Comparison of ENCODE assay signal across 9 cellular contexts in genomic region chr10:69362471-69362954, GRCh38. TPM values are rescaled to one million over a fixed set of nuclear protein-coding genes. Genes with fewer than 3 reads are reported as not detected.
DNase-seq lines count a peak whose midpoint lies in the region; ATAC-seq and TF ChIP-seq lines count a peak whose summit lies in the region.
"Had no signal": no experiment of that assay in that cellular context is flagged by ENCODE, and none has a peak within 500 bp of the region (broad histone marks: within the 10 kb centered on the region; RNA-seq: fewer than 3 reads in every experiment).

No MANE protein-coding gene starts in this region.

- peaks cover 36% of the 10 kb centered on the region for H3K36me3 Mint-ChIP-seq in activated CD4-positive, alpha-beta T cell treated with anti-CD3 and anti-CD28 coated beads, Interleukin-2, amount 10 ng/mL, durations not matched to agents 24 days and 14 days (ENCODE audit: low read depth)
- H3K36me3 Mint-ChIP-seq in activated CD4-positive, alpha-beta T cell treated with anti-CD3 and anti-CD28 coated beads for 36 hours (ENCODE audit: low read depth), result peaks cover 45% of the 10 kb centered on the region
- peaks cover 54% of the 10 kb centered on the region for H3K36me3 Mint-ChIP-seq in activated CD8-positive, alpha-beta T cell treated with anti-CD3 and anti-CD28 coated beads for 36 hours (ENCODE audit: low read depth)

- no peaks in the 10 kb centered on the region for H3K27me3 Mint-ChIP-seq in activated CD4-positive, alpha-beta T cell treated with anti-CD3 and anti-CD28 coated beads, Interleukin-2, amount 10 ng/mL, durations not matched to agents 24 days and 14 days
- no peaks in the 10 kb centered on the region for H3K27me3 Mint-ChIP-seq in activated CD4-positive, alpha-beta T cell treated with anti-CD3 and anti-CD28 coated beads for 36 hours
- H3K27me3 Mint-ChIP-seq in activated CD8-positive, alpha-beta T cell treated with anti-CD3 and anti-CD28 coated beads for 36 hours, result no peaks in the 10 kb centered on the region

- 78% methylated on average over 13 of the region's 13 CpGs for WGBS in thymus

- intact Hi-C loops in activated CD4-positive, alpha-beta T cell treated with anti-CD3 and anti-CD28 coated beads, Interleukin-2, amount 10 ng/mL, durations not matched to agents 24 days and 14 days (cut with micrococcal nuclease), result no loop called here
- intact Hi-C loops in activated CD4-positive, alpha-beta T cell treated with anti-CD3 and anti-CD28 coated beads for 36 hours (cut with DNase I, micrococcal nuclease), result loop anchor here in 1 of 2 experiments (5.0 kb wide), 1 partner anchor 40 kb away; no protein-coding TSS in a partner anchor
- intact Hi-C loops in activated CD8-positive, alpha-beta T cell treated with anti-CD3 and anti-CD28 coated beads for 36 hours (cut with micrococcal nuclease), result no loop called here
- intact Hi-C loops in cardiac septum (cut with DNase I), result no loop called here

- CTCF ChIA-PET in activated CD4-positive, alpha-beta T cell treated with anti-CD3 and anti-CD28 coated beads for 36 hours (lab: Charles Lee), result interaction anchor here (1.9 kb wide), 1 partner anchor 9 kb away, joined by 4 read pairs; no protein-coding TSS in a partner anchor
- CTCF ChIA-PET in activated CD8-positive, alpha-beta T cell treated with anti-CD3 and anti-CD28 coated beads for 36 hours (lab: Charles Lee), result interaction anchor here (0.9 to 1.4 kb wide), 2 partner anchors 9 to 23 kb away, joined by 3 read pairs; no protein-coding TSS in a partner anchor

- POLR2A ChIA-PET in activated CD4-positive, alpha-beta T cell treated with anti-CD3 and anti-CD28 coated beads for 36 hours (lab: Charles Lee), result no interaction called here
- POLR2A ChIA-PET in activated CD8-positive, alpha-beta T cell treated with anti-CD3 and anti-CD28 coated beads for 36 hours (lab: Charles Lee), result no interaction called here

- no peaks in the 10 kb centered on the region for H3K9me3 ChIP-seq in thymus (ENCODE audit: control insufficient read depth)

- no peaks in the 10 kb centered on the region for H3K27me3 ChIP-seq in thymus (ENCODE audit: control insufficient read depth, insufficient read depth)

- no peaks in the 10 kb centered on the region for H3K9me3 Mint-ChIP-seq in activated CD4-positive, alpha-beta T cell treated with anti-CD3 and anti-CD28 coated beads, Interleukin-2, amount 10 ng/mL, durations not matched to agents 24 days and 14 days
- no peaks in the 10 kb centered on the region for H3K9me3 Mint-ChIP-seq in activated CD4-positive, alpha-beta T cell treated with anti-CD3 and anti-CD28 coated beads for 36 hours (ENCODE audit: low read depth)
- H3K9me3 Mint-ChIP-seq in activated CD8-positive, alpha-beta T cell treated with anti-CD3 and anti-CD28 coated beads for 36 hours, result no peaks in the 10 kb centered on the region

- H3K27ac ChIP-seq in thymus (ENCODE audit: low read depth), result peak overlapping the region; percentile 5

- peaks cover 52% of the 10 kb centered on the region for H3K36me3 ChIP-seq in thymus (ENCODE audit: control insufficient read depth, insufficient read depth)

- H3K4me3 ChIP-seq in thymus (ENCODE audit: low read length), result no peak overlapping the region
- H3K4me3 ChIP-seq: skin epidermis had no signal

- H3K4me3 Mint-ChIP-seq in activated CD4-positive, alpha-beta T cell treated with anti-CD3 and anti-CD28 coated beads, Interleukin-2, amount 10 ng/mL, durations not matched to agents 24 days and 14 days, result no peak overlapping the region
- H3K4me3 Mint-ChIP-seq in activated CD4-positive, alpha-beta T cell treated with anti-CD3 and anti-CD28 coated beads for 36 hours, result no peak overlapping the region
- no peak overlapping the region for H3K4me3 Mint-ChIP-seq in activated CD8-positive, alpha-beta T cell treated with anti-CD3 and anti-CD28 coated beads for 36 hours

- ATAC-seq in activated CD4-positive, alpha-beta T cell treated with anti-CD3 and anti-CD28 coated beads for 36 hours, result no peak
- ATAC-seq in activated CD8-positive, alpha-beta T cell treated with anti-CD3 and anti-CD28 coated beads for 36 hours, result no peak

- H3K4me1 ChIP-seq in thymus (ENCODE audit: control insufficient read depth, insufficient read depth, low read length), result peaks cover 46% of the 10 kb centered on the region

- peaks cover 51% of the 10 kb centered on the region for H3K4me1 Mint-ChIP-seq in activated CD4-positive, alpha-beta T cell treated with anti-CD3 and anti-CD28 coated beads, Interleukin-2, amount 10 ng/mL, durations not matched to agents 24 days and 14 days
- H3K4me1 Mint-ChIP-seq in activated CD4-positive, alpha-beta T cell treated with anti-CD3 and anti-CD28 coated beads for 36 hours, result peaks cover 57% of the 10 kb centered on the region
- H3K4me1 Mint-ChIP-seq in activated CD8-positive, alpha-beta T cell treated with anti-CD3 and anti-CD28 coated beads for 36 hours (ENCODE audit: low read depth), result peaks cover 37% of the 10 kb centered on the region

- H3K27ac Mint-ChIP-seq in activated CD4-positive, alpha-beta T cell treated with anti-CD3 and anti-CD28 coated beads, Interleukin-2, amount 10 ng/mL, durations not matched to agents 24 days and 14 days, result no peak overlapping the region
- no peak overlapping the region for H3K27ac Mint-ChIP-seq in activated CD4-positive, alpha-beta T cell treated with anti-CD3 and anti-CD28 coated beads for 36 hours
- peak overlapping the region; percentile 5 for H3K27ac Mint-ChIP-seq in activated CD8-positive, alpha-beta T cell treated with anti-CD3 and anti-CD28 coated beads for 36 hours

- DNase-seq in activated CD4-positive, alpha-beta T cell treated with anti-CD3 and anti-CD28 coated beads, Interleukin-2, amount 10 ng/mL, durations not matched to agents 24 days and 14 days, result peak; percentile 62
- DNase-seq in activated CD4-positive, alpha-beta T cell treated with anti-CD3 and anti-CD28 coated beads for 36 hours, result no peak
- DNase-seq in activated CD8-positive, alpha-beta T cell treated with anti-CD3 and anti-CD28 coated beads for 36 hours, result no peak
- peak; percentile 83 for DNase-seq in cardiac septum (ENCODE audit: low spot score)
- no peak for DNase-seq in cerebellar nuclear complex (lab: John Stamatoyannopoulos, UW)
- no peak for DNase-seq in effector CD8-positive, alpha-beta T cell (lab: John Stamatoyannopoulos, UW)
- DNase-seq in SIG-M5 treated with dmso at 0.1 percent for 504 hours (lab: John Stamatoyannopoulos, UW; ENCODE audit: unreplicated experiment), result no peak

- no peak for TF ChIP-seq CTCF in activated CD8-positive, alpha-beta T cell treated with anti-CD3 and anti-CD28 coated beads for 36 hours (IDR thresholded peaks at IDR 0.05)

RNA-seq across cellular contexts. Expression of gene TACR2, which starts 54.2 kb away (rescaled TPM):
- not detected in 2 replicates for total RNA-seq in activated CD4-positive, alpha-beta T cell treated with anti-CD3 and anti-CD28 coated beads, Interleukin-2, amount 10 ng/mL, durations not matched to agents 24 days and 14 days
- total RNA-seq in activated CD4-positive, alpha-beta T cell treated with anti-CD3 and anti-CD28 coated beads for 36 hours, result not detected
- total RNA-seq in activated CD8-positive, alpha-beta T cell treated with anti-CD3 and anti-CD28 coated beads for 36 hours, result not detected
- total RNA-seq in cardiac septum, result 0.13 TPM
- 0.30 TPM for polyA plus RNA-seq in thymus

Comparison
In these comparisons a context has a peak if more than half of its experiments do, and no peak if none do; other contexts are left out.
1. DNase-seq: peak in activated CD4-positive, alpha-beta T cell treated with anti-CD3 and anti-CD28 coated beads, Interleukin-2, amount 10 ng/mL, durations not matched to agents 24 days and 14 days (single experiment) and cardiac septum (single experiment); none in activated CD4-positive, alpha-beta T cell treated with anti-CD3 and anti-CD28 coated beads for 36 hours (single experiment), activated CD8-positive, alpha-beta T cell treated with anti-CD3 and anti-CD28 coated beads for 36 hours (single experiment), cerebellar nuclear complex (0 of 2), effector CD8-positive, alpha-beta T cell (single experiment) and SIG-M5 treated with dmso at 0.1 percent for 504 hours (single experiment).